21 cellular contexts compared by ENCODE assay signal in the genomic region with DNA sequence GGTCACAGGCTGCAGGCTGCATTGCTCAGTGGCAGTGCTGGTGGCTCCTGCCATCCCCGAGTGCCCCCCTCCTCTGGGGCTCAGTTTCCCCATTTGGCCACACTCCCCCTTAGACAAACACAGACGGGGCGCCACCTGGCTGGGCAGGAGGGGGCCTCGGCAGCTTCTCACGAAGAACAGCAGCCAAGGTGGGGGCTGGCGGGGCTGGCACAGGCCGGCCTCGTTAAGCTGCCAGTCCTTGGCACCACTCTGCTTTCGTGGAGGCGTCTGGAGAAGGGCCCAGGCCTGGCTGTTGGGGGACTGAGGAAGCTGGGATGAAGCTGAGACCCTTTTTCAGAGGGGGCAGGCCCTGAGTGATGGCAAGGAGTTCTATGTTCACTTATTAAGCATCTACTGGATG. TPM values are rescaled to one million over a fixed set of nuclear protein-coding genes. Genes with fewer than 3 reads are reported as not detected.
"Had no signal": no experiment of that assay in that cellular context is flagged by ENCODE, and none has a peak within 500 bp of the region (broad histone marks: within the 10 kb centered on the region; RNA-seq: fewer than 3 reads in every experiment).

No MANE protein-coding gene starts in this region.

- H3K27ac Mint-ChIP-seq: activated CD8-positive, alpha-beta T cell treated with anti-CD3 and anti-CD28 coated beads for 36 hours had no signal

- H3K36me3 Mint-ChIP-seq: activated naive CD4-positive, alpha-beta T cell treated with anti-CD3 and anti-CD28 coated beads, Interleukin-2, amount 50 U/mL, for 24 hours; brain had no signal

- H3K4me1 Mint-ChIP-seq: central memory CD8-positive, alpha-beta T cell had no signal

- H3K27me3 ChIP-seq: SJCRH30 had no signal

- H3K4me3 ChIP-seq: K562, SJCRH30 had no signal

- H3K9me3 Mint-ChIP-seq: activated CD8-positive, alpha-beta T cell treated with anti-CD3 and anti-CD28 coated beads for 36 hours; activated naive CD4-positive, alpha-beta T cell treated with anti-CD3 and anti-CD28 coated beads, Interleukin-2, amount 50 U/mL, for 24 hours; central memory CD8-positive, alpha-beta T cell had no signal

- H3K27ac ChIP-seq: SJCRH30 had no signal

- H3K4me3 Mint-ChIP-seq: activated CD8-positive, alpha-beta T cell treated with anti-CD3 and anti-CD28 coated beads for 36 hours; activated naive CD4-positive, alpha-beta T cell treated with anti-CD3 and anti-CD28 coated beads, Interleukin-2, amount 50 U/mL, for 24 hours; brain; central memory CD8-positive, alpha-beta T cell had no signal

- DNase-seq: activated CD4-positive, alpha-beta T cell treated with anti-CD3 and anti-CD28 coated beads for 4 hours; activated CD8-positive, alpha-beta memory T cell treated with anti-CD3 and anti-CD28 coated beads, Interleukin-2, amount 50 U/mL, for 48 hours; activated CD8-positive, alpha-beta T cell treated with anti-CD3 and anti-CD28 coated beads for 36 hours; activated T-cell treated with anti-CD3 and anti-CD28 coated beads, Interleukin-2, amount 50 U/mL, for 1 hour; Kasumi-1; NCI-H1105 treated with DMSO at 0.1 percent for 48 hours; NCI-H2029; NCI-H345; NCI-H524; NCI-H748 treated with DMSO at 0.1 percent for 48 hours; SJCRH30; SK-N-SH; T-helper 1 cell had no signal

RNA-seq across cellular contexts. Expression of a gene that starts 3.7 kb away (rescaled TPM):
- total RNA-seq: activated CD8-positive, alpha-beta T cell treated with anti-CD3 and anti-CD28 coated beads for 36 hours; astrocyte; K562; OCI-LY7; RPMI7951; SJCRH30; T-helper 2 cell treated with Interferon-gamma antibody and Interleukin-4, amounts not matched to agents 100 ng/mL and 5 ng/mL, for 36 hours had no signal
